In the genomic region with DNA sequence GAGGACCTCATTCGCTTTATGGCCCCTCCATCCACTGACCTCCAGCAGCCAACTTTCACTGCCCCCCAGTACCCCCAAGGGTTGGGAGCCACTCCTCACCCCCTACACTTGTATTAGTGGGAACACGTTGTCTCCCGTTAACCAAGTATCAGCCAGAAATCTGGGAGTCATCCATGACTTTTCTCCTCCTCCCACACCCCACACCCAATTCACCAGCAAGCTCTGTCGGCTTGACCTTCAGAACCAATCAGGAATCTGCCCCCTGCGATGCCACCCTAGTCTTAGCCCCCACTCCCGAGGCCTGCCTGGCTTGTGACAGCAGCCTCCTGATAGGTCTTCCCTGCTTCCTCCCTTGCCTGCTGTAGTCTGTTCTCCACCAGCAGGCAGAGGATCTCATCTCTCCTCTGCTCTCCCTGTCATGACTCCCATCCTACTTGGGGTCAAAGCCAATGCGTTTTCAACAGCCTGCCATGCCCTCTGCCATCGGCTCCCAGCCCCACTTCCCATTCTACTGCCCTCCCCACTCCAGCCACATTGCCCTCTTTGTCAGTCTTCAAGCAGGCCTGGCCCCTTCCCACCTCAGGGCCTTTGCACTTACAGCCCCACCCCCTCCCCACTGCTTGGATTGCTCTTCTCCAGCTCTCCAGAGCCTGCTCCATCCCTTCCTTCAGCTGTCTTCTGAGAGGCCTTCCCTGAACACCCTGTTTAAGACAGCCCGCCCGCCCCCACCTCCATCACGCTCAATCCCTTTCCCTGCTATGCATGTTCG, we compare ENCODE assay signal across 20 cellular contexts.
"Had no signal": no experiment of that assay in that cellular context is flagged by ENCODE, and none has a peak within 500 bp of the region (broad histone marks: within the 10 kb centered on the region; RNA-seq: fewer than 3 reads in every experiment).

No MANE protein-coding gene starts in this region.

- H3K4me3 ChIP-seq: esophagus muscularis mucosa, gastrocnemius medialis, left ventricle myocardium inferior, lower lobe of right lung, spleen, stomach had no signal

- H3K27ac ChIP-seq: epithelial cell of prostate, esophagus muscularis mucosa, gastrocnemius medialis, left ventricle myocardium inferior, lower lobe of right lung, neutrophil, spleen, stomach had no signal

- H3K27me3 ChIP-seq: esophagus muscularis mucosa, gastrocnemius medialis, spleen, stomach had no signal

- H3K36me3 ChIP-seq: esophagus muscularis mucosa, gastrocnemius medialis, left ventricle myocardium inferior, lower lobe of right lung, neutrophil, spleen, stomach had no signal

- H3K9me3 Mint-ChIP-seq: naive thymus-derived CD4-positive, alpha-beta T cell; nephron progenitor cell had no signal

- DNase-seq: effector memory CD4-positive, alpha-beta T cell; gastrocnemius medialis; kidney; left cardiac atrium; left ventricle myocardium inferior; lower lobe of right lung; mesendoderm; naive thymus-derived CD4-positive, alpha-beta T cell; nephron progenitor cell; spleen; stimulated activated CD4-positive, alpha-beta T cell treated with anti-CD3 and anti-CD28 coated beads, Interleukin-15, amount 100 ng/mL, for 24 hours; stimulated activated CD4-positive, alpha-beta T cell treated with anti-CD3 and anti-CD28 coated beads, Interleukin-1b, Interleukin-23, amount 100 ng/mL, for 48 hours; stimulated activated CD4-positive, alpha-beta T cell treated with anti-CD3 and anti-CD28 coated beads, Interleukin-4, amount 100 ng/mL, for 24 hours; stimulated activated naive CD4-positive, alpha-beta T cell; stomach; trophoblast cell had no signal

- ATAC-seq: gastrocnemius medialis; left cardiac atrium; lower lobe of right lung; naive thymus-derived CD4-positive, alpha-beta T cell; sciatic nerve had no signal

- H3K9me3 ChIP-seq: esophagus muscularis mucosa, gastrocnemius medialis, left ventricle myocardium inferior, lower lobe of right lung, neutrophil, spleen, stomach had no signal

- H3K4me1 ChIP-seq: left ventricle myocardium inferior, lower lobe of right lung had no signal

- H3K4me3 Mint-ChIP-seq: naive thymus-derived CD4-positive, alpha-beta T cell; nephron progenitor cell had no signal

- H3K27ac Mint-ChIP-seq: nephron progenitor cell had no signal
